In the genomic region with DNA sequence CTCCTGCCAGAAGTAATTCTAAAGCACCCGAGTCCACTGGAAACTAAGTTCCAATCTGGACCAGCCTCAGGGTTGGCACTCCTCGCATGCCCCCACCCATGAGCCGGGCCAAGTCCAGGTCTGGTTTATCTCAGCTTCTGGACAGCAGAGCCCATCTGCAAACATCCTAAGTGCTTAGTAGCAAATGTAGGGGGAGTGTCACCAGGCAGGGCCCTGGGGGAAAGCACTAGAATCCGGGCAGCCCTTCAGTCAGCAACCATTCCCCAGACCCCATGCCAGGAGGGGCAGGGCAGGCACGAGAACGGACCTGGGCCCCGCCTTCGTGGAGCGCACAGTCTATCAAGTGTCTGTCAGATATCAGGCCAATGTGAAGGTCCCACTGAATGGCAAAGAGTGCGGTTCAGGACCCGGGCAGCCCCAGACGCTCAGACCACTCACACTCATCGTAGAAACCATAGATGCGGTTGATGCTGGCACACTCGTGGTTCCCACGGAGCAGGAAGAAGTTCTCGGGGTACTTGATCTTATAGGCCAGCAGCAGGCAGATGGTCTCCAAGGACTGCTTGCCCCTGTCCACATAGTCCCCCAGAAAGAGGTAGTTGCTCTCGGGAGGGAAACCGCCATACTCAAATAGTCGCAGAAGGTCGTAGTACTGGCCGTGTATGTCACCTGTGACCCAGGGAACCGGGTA, we compare ENCODE assay signal across 8 cellular contexts. TPM values are rescaled to one million over a fixed set of nuclear protein-coding genes. Genes with fewer than 3 reads are reported as not detected.
DNase-seq lines count a peak whose midpoint lies in the region; ATAC-seq and TF ChIP-seq lines count a peak whose summit lies in the region.

No MANE protein-coding gene starts in this region.

- peak overlapping the region; percentile 88 to 90 (median 90) for H3K4me3 ChIP-seq in breast epithelium
- peak overlapping the region; percentile 59 to 74 for H3K4me3 ChIP-seq in uterus

- H3K4me1 ChIP-seq in breast epithelium (peaks cover 12 to 14% of the 10 kb centered on the region in 2 donors), uterus (peaks cover 0 to 7% of the 10 kb centered on the region in 2 donors)

- H3K36me3 Mint-ChIP-seq in memory B cell: peaks cover 17% of the 10 kb centered on the region

- no peak for ATAC-seq in memory B cell (ENCODE audit: low read depth)
- ATAC-seq in GM18909 (IDR thresholded peaks at IDR 0.05; ENCODE audit: poor library complexity, unreplicated experiment): no peak
- no peak for ATAC-seq in HG03469 (IDR thresholded peaks at IDR 0.05; ENCODE audit: unreplicated experiment)

- H3K27me3 Mint-ChIP-seq in memory B cell: no peaks in the 10 kb centered on the region

- H3K36me3 ChIP-seq in breast epithelium (no peaks in the 10 kb centered on the region), uterus (no peaks in the 10 kb centered on the region)

- H3K9me3 ChIP-seq in breast epithelium (no peaks in the 10 kb centered on the region), uterus (no peaks in the 10 kb centered on the region)

- H3K27ac Mint-ChIP-seq in memory B cell: peak overlapping the region; percentile 69

- H3K27ac ChIP-seq in breast epithelium (peak overlapping the region; percentile 92 to 97), uterus (peak overlapping the region; percentile 83 to 88)

- TF ChIP-seq CTCF in breast epithelium (IDR thresholded peaks at IDR 0.05) (no peak), uterus (IDR thresholded peaks at IDR 0.05) (no peak)

- peak overlapping the region; percentile 86 for H3K4me3 Mint-ChIP-seq in memory B cell

- no peak for TF ChIP-seq POLR2A in breast epithelium (IDR thresholded peaks at IDR 0.05)
- no peak for TF ChIP-seq POLR2A in uterus (IDR thresholded peaks at IDR 0.05)

- H3K27me3 ChIP-seq in breast epithelium (no peaks in the 10 kb centered on the region), uterus (no peaks in the 10 kb centered on the region)

- H3K4me1 Mint-ChIP-seq in memory B cell: peaks cover 25% of the 10 kb centered on the region

- intact Hi-C loops in breast epithelium (cut with DNase I; ENCODE audit: low total_unique reads): no loop called here
- intact Hi-C loops in uterus (cut with DNase I; ENCODE audit: low total_unique reads): no loop called here

- DNase-seq in activated T-cell treated with anti-CD3 and anti-CD28 coated beads, Interleukin-2, amount 50 U/mL, for 1 hour: peak; percentile 31
- DNase-seq in activated T-cell treated with anti-CD3 and anti-CD28 coated beads for 4 hours (no peak), breast epithelium (ENCODE audit: low spot score in 2 of 2) (no peak), memory B cell (ENCODE audit: low spot score in 2 of 2) (no peak), uterus (no peak), NCI-H1417 treated with DMSO at 0.1 percent for 48 hours (lab: John Stamatoyannopoulos, UW) (no peak)

- no peaks in the 10 kb centered on the region for H3K9me3 Mint-ChIP-seq in memory B cell

RNA-seq across cellular contexts. Expression of a gene that starts 1.3 kb away (rescaled TPM):
- 10 to 100 TPM; 73.1 to 91.9 (median 76.7) TPM for total RNA-seq in breast epithelium
- total RNA-seq in uterus: 100 to 1,000 TPM in 1 of 4 donors, 10 to 100 TPM in 3; 15.9 to 180 (median 77.1) TPM

RNA-seq across cellular contexts. Expression of a gene that starts 3.5 kb away (rescaled TPM):
- total RNA-seq in breast epithelium: 1 to 10 TPM in 2 of 3 donors, under 1 TPM in 1; 0.66 to 2.0 (median 1.6) TPM
- total RNA-seq in uterus: 1 to 10 TPM in 2 of 4 donors, not detected in 2; 1.3 to 2.5 TPM

RNA-seq across cellular contexts. Expression of a gene that starts 8.6 kb away (rescaled TPM):
- total RNA-seq in breast epithelium (10 to 100 TPM; 11.0 to 31.0 (median 24.6) TPM), uterus (10 to 100 TPM in 2 of 4 donors, 1 to 10 TPM in 2; 2.6 to 37.3 (median 11.6) TPM)

RNA-seq across cellular contexts. Expression of a gene that starts 15.1 kb away (rescaled TPM):
- 1 to 10 TPM in 1 of 3 donors, under 1 TPM in 2; 0.16 to 4.2 (median 0.66) TPM for total RNA-seq in breast epithelium
- total RNA-seq in uterus: 1 to 10 TPM in 1 of 4 donors, under 1 TPM in 1, not detected in 2; 0.76 to 3.3 TPM

RNA-seq across cellular contexts. Expression of a gene that starts 27.0 kb away (rescaled TPM):
- 10 to 100 TPM in 2 of 3 donors, 1 to 10 TPM in 1; 3.2 to 11.1 (median 10.2) TPM for total RNA-seq in breast epithelium
- 10 to 100 TPM in 1 of 4 donors, 1 to 10 TPM in 2, under 1 TPM in 1; 0.77 to 19.3 (median 7.4) TPM for total RNA-seq in uterus
